ENCODE assay signal across 14 cellular contexts in genomic region chr22:49513358-49513851, GRCh38.
A peak's percentile ranks its signal among the peaks of the same experiment; 100 is the strongest.
DNase-seq lines count a peak whose midpoint lies in the region; TF ChIP-seq lines count a peak whose summit lies in the region.
"Had no signal": no experiment of that assay in that cellular context is flagged by ENCODE, and none has a peak within 500 bp of the region (broad histone marks: within the 10 kb centered on the region; RNA-seq: fewer than 3 reads in every experiment).

No MANE protein-coding gene starts in this region.

- peak overlapping the region; percentile 34; the same call in 1 of the 2 replicates for H3K27ac ChIP-seq in HUES6 (ENCODE audit: low read depth, low read length)
- H3K27ac ChIP-seq in endodermal cell (ENCODE audit: low read depth, low read length) = no peak overlapping the region
- H3K27ac ChIP-seq in neural progenitor cell = no peak overlapping the region
- no peak overlapping the region for H3K27ac ChIP-seq in esophagus muscularis mucosa (replicated peaks in 1 of 4)
- H3K27ac ChIP-seq: HL-60 had no signal

- H3K9ac ChIP-seq in HUES6 (ENCODE audit: low read length) = no peak overlapping the region
- no peak overlapping the region for H3K9ac ChIP-seq in endodermal cell (ENCODE audit: extremely low read depth, low read length, poor library complexity, severe bottlenecking)
- H3K9ac ChIP-seq in neural progenitor cell = no peak overlapping the region

- peaks cover 16% of the 10 kb centered on the region for H3K9me3 ChIP-seq in HUES6 (ENCODE audit: control insufficient read depth, insufficient read depth, low read depth, low read length)
- H3K9me3 ChIP-seq in endodermal cell (ENCODE audit: control insufficient read depth, low read length) = peaks cover 6% of the 10 kb centered on the region
- no peaks in the 10 kb centered on the region for H3K9me3 ChIP-seq in neural progenitor cell (ENCODE audit: low read depth)
- peaks cover 0 to 13% (median 12%) of the 10 kb centered on the region in 4 donors for H3K9me3 ChIP-seq in esophagus muscularis mucosa

- no peak for TF ChIP-seq POLR2A in esophagus muscularis mucosa (IDR thresholded peaks at IDR 0.05; ENCODE audit: low read depth)

- no peak for TF ChIP-seq EP300 in esophagus muscularis mucosa (IDR thresholded peaks at IDR 0.05)

- H3K36me3 Mint-ChIP-seq in activated T-cell treated with anti-CD3 and anti-CD28 coated beads, Interleukin-2, amount 50 U/mL, for 24 hours (ENCODE audit: low read depth) = peaks cover 67% of the 10 kb centered on the region
- H3K36me3 Mint-ChIP-seq in endodermal cell (ENCODE audit: low read depth) (no peaks in the 10 kb centered on the region), neural progenitor cell (peaks cover 4% of the 10 kb centered on the region)

- no peaks in the 10 kb centered on the region for H4K20me1 ChIP-seq in neural progenitor cell (ENCODE audit: low read depth)

- H3K79me2 ChIP-seq in neural progenitor cell (ENCODE audit: low read depth) = no peaks in the 10 kb centered on the region

- intact Hi-C loops in esophagus muscularis mucosa (cut with DNase I) = no loop called here

- TF ChIP-seq CTCF in endodermal cell (conservative IDR thresholded peaks at IDR 0.05) = no peak
- TF ChIP-seq CTCF in neural progenitor cell (IDR thresholded peaks at IDR 0.05) = no peak
- no peak for TF ChIP-seq CTCF in esophagus muscularis mucosa (IDR thresholded peaks at IDR 0.05)

- peaks cover 22% of the 10 kb centered on the region for H3K4me1 Mint-ChIP-seq in activated T-cell treated with anti-CD3 and anti-CD28 coated beads, Interleukin-2, amount 50 U/mL, for 24 hours (ENCODE audit: low read depth)
- H3K4me1 Mint-ChIP-seq in endodermal cell (peaks cover 9% of the 10 kb centered on the region), neural progenitor cell (peaks cover 40% of the 10 kb centered on the region)

- peak; percentile 6 for DNase-seq in activated T-cell treated with anti-CD3 and anti-CD28 coated beads, Interleukin-2, amount 50 U/mL, for 24 hours
- no peak for DNase-seq in activated T-cell treated with anti-CD3 and anti-CD28 coated beads, Interleukin-2, amount 50 U/mL, for 48 hours
- DNase-seq in endodermal cell = peak; percentile 59
- DNase-seq in neural progenitor cell (ENCODE audit: low spot score) = no peak
- DNase-seq in stimulated activated naive CD4-positive, alpha-beta T cell treated with Interleukin-2 at 50 U/mL for 16 hours (lab: John Stamatoyannopoulos, UW) = no peak
- DNase-seq in esophagus muscularis mucosa (ENCODE audit: extremely low spot score) = no peak
- DNase-seq in DMS114 treated with DMSO at 0.1 percent for 48 hours (lab: John Stamatoyannopoulos, UW; ENCODE audit: unreplicated experiment) = no peak
- DNase-seq: DMS153, KBM-7, NCI-H1436 treated with DMSO at 0.1 percent for 48 hours, NCI-H2029 treated with DMSO at 0.1 percent for 48 hours, SHP77 treated with DMSO at 0.1 percent for 48 hours had no signal

- H3K9me3 Mint-ChIP-seq in activated T-cell treated with anti-CD3 and anti-CD28 coated beads, Interleukin-2, amount 50 U/mL, for 24 hours = peaks cover 22% of the 10 kb centered on the region
- H3K9me3 Mint-ChIP-seq in endodermal cell (peaks cover 16% of the 10 kb centered on the region), neural progenitor cell (peaks cover 13% of the 10 kb centered on the region)

- H3K4me2 ChIP-seq in neural progenitor cell = no peak overlapping the region

- H3K4me3 ChIP-seq in HUES6 (ENCODE audit: low read depth, low read length) (peak overlapping the region; percentile 28), endodermal cell (ENCODE audit: low read length) (no peak overlapping the region), neural progenitor cell (no peak overlapping the region), esophagus muscularis mucosa (no peak overlapping the region)

- no peak overlapping the region for H2AFZ ChIP-seq in neural progenitor cell (replicated peaks)

- H3K27ac Mint-ChIP-seq in activated T-cell treated with anti-CD3 and anti-CD28 coated beads, Interleukin-2, amount 50 U/mL, for 24 hours = no peak overlapping the region
- H3K27ac Mint-ChIP-seq in endodermal cell (no peak overlapping the region), neural progenitor cell (no peak overlapping the region)

- H3K4me3 Mint-ChIP-seq in activated T-cell treated with anti-CD3 and anti-CD28 coated beads, Interleukin-2, amount 50 U/mL, for 24 hours = no peak overlapping the region
- H3K4me3 Mint-ChIP-seq in endodermal cell (no peak overlapping the region), neural progenitor cell (peak overlapping the region; percentile 49)

- H3K27me3 ChIP-seq in HUES6 (ENCODE audit: control insufficient read depth, insufficient read depth, low read length) = no peaks in the 10 kb centered on the region
- H3K27me3 ChIP-seq in endodermal cell (ENCODE audit: control insufficient read depth, insufficient read depth, low read length, poor library complexity, severe bottlenecking) = no peaks in the 10 kb centered on the region
- no peaks in the 10 kb centered on the region for H3K27me3 ChIP-seq in neural progenitor cell
- H3K27me3 ChIP-seq in esophagus muscularis mucosa = peaks cover 0 to 50% (median 0%) of the 10 kb centered on the region in 4 donors

- 64 to 73% methylated on average over 5 of the region's 5 CpGs for WGBS in endodermal cell (ENCODE audit: insufficient coverage in 1 of 2, insufficient read length in 1 of 2), 2 experiments
- 67% methylated on average over 5 of the region's 5 CpGs for WGBS in esophagus muscularis mucosa

- no peaks in the 10 kb centered on the region for H3K27me3 Mint-ChIP-seq in activated T-cell treated with anti-CD3 and anti-CD28 coated beads, Interleukin-2, amount 50 U/mL, for 24 hours
- H3K27me3 Mint-ChIP-seq in endodermal cell (ENCODE audit: insufficient read depth) (no peaks in the 10 kb centered on the region), neural progenitor cell (ENCODE audit: insufficient read depth, low read depth) (peaks cover 24% of the 10 kb centered on the region)

- H3F3A ChIP-seq in neural progenitor cell (ENCODE audit: low read depth) = peaks cover 29% of the 10 kb centered on the region

- H3K36me3 ChIP-seq in HUES6 (ENCODE audit: control insufficient read depth, insufficient read depth, low read length) (no peaks in the 10 kb centered on the region), endodermal cell (ENCODE audit: control insufficient read depth, insufficient read depth, low read length) (no peaks in the 10 kb centered on the region), neural progenitor cell (no peaks in the 10 kb centered on the region), esophagus muscularis mucosa (no peaks in the 10 kb centered on the region)

- H3K4me1 ChIP-seq in HUES6 (ENCODE audit: control insufficient read depth, insufficient read depth, low read length) (peaks cover 30% of the 10 kb centered on the region), endodermal cell (ENCODE audit: control insufficient read depth, insufficient read depth, low read length) (no peaks in the 10 kb centered on the region), neural progenitor cell (peaks cover 36% of the 10 kb centered on the region), esophagus muscularis mucosa (no peaks in the 10 kb centered on the region)

Comparison
In these comparisons a context has a peak if more than half of its experiments do, and no peak if none do; other contexts are left out.
1. DNase-seq: peak in activated T-cell treated with anti-CD3 and anti-CD28 coated beads, Interleukin-2, amount 50 U/mL, for 24 hours (single experiment) and endodermal cell (single experiment); none in activated T-cell treated with anti-CD3 and anti-CD28 coated beads, Interleukin-2, amount 50 U/mL, for 48 hours (0 of 2), neural progenitor cell (single experiment), stimulated activated naive CD4-positive, alpha-beta T cell treated with Interleukin-2 at 50 U/mL for 16 hours (single experiment), esophagus muscularis mucosa (single experiment) and DMS114 treated with DMSO at 0.1 percent for 48 hours (single experiment).